ENCODE assay signal across 7 cellular contexts in the genomic region with DNA sequence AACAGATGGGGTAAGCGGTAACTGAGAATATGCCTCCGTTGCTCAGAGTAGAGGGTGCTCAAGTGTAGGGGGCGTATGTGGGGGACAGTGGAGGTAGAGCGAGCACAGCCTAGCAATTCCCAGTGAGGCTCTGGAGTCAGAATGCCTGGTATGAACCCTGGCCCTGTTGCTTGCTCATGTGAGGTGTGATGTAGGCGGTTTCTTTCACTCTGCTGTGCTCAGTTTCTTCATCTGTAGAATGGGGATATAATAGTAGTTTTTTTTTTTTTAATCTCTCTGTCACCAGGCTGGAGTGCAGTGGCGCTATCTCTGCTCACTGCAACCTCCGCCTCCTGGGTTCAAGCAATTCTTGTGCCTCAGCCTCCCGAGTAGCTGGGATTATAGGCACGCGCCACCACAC.
DNase-seq lines count a peak whose midpoint lies in the region; ATAC-seq, FAIRE-seq and TF ChIP-seq lines count a peak whose summit lies in the region.
"Not testable (repeated sequence)": the region's sequence is repeated elsewhere in the genome, so short reads cannot be mapped to it uniquely, and the experiment has no call there.

No MANE protein-coding gene starts in this region.

- BruUV-seq in K562 (replicated peaks; lab: Mats Ljungman, UMichigan) = not testable (repeated sequence)

- H4K20me1 ChIP-seq in K562 (replicated peaks; ENCODE audit: control insufficient read depth, insufficient read depth, low read length) = peaks cover 42% of the 10 kb centered on the region

- H3K79me1 ChIP-seq in mesenchymal stem cell (replicated peaks; ENCODE audit: low read length, poor library complexity, severe bottlenecking) (peaks cover 21% of the 10 kb centered on the region), trophoblast cell (ENCODE audit: low read length) (peaks cover 13% of the 10 kb centered on the region)

- not testable (repeated sequence) for H3K27ac ChIP-seq in K562 (ENCODE audit: extremely low read depth, low read depth, low read length); mesenchymal stem cell (ENCODE audit: low read length, poor library complexity, severe bottlenecking); trophoblast cell (ENCODE audit: low read depth, low read length)
- peak overlapping the region in 54 of 59 donors; percentile 8 to 86 (median 71) for H3K27ac ChIP-seq in dorsolateral prefrontal cortex
- peak overlapping the region; percentile 4 for H3K27ac ChIP-seq in stomach smooth muscle (ENCODE audit: low read length)
- peak overlapping the region; percentile 53 for H3K27ac ChIP-seq in vagina

- not testable (repeated sequence) for H3K23ac ChIP-seq in mesenchymal stem cell (ENCODE audit: low read length in 2 of 2); trophoblast cell (ENCODE audit: low read length)

- not testable (repeated sequence) for TF ChIP-seq EP300 in K562 (IDR thresholded peaks at IDR 0.05; ENCODE audit: low read length)

- not testable (repeated sequence) for H3K4ac ChIP-seq in mesenchymal stem cell (ENCODE audit: low read depth in 1 of 2, low read length in 2 of 2)
- H3K4ac ChIP-seq in trophoblast cell (ENCODE audit: low read depth, low read length) = peak overlapping the region; percentile 22

- not testable (repeated sequence) for H4K91ac ChIP-seq in mesenchymal stem cell (ENCODE audit: low read length); trophoblast cell (ENCODE audit: low read depth, low read length)

- H2BK120ac ChIP-seq in mesenchymal stem cell (ENCODE audit: low read depth, low read length); trophoblast cell (ENCODE audit: insufficient read depth, low read length, poor library complexity): not testable (repeated sequence)

- H3K36me3 ChIP-seq in K562 (ENCODE audit: control insufficient read depth, insufficient read depth, low read length); mesenchymal stem cell (ENCODE audit: control insufficient read depth in 1 of 2, insufficient read depth in 2 of 2, low read depth in 1 of 2, low read length in 2 of 2); trophoblast cell (ENCODE audit: control insufficient read depth in 1 of 2, insufficient read depth in 2 of 2, low read length in 2 of 2); stomach smooth muscle (ENCODE audit: control insufficient read depth in 2 of 2, insufficient read depth in 2 of 2, low read length in 2 of 2); vagina: not testable (repeated sequence)

- H4K12ac ChIP-seq in trophoblast cell (ENCODE audit: low read depth, low read length) = not testable (repeated sequence)

- peaks cover 13% of the 10 kb centered on the region for H3K9me1 ChIP-seq in K562 (ENCODE audit: control insufficient read depth, insufficient read depth, low read length)

- H3K27me3 Mint-ChIP-seq in activated CD4-positive, alpha-beta T cell treated with anti-CD3 and anti-CD28 coated beads, Interleukin-2, amount 10 ng/mL, durations not matched to agents 24 days and 14 days = not testable (repeated sequence)

- FAIRE-seq in K562 (lab: Jason Lieb, UNC) = not testable (repeated sequence)

- not testable (repeated sequence) for ATAC-seq in K562

- H3K79me2 ChIP-seq in K562 (ENCODE audit: control insufficient read depth, insufficient read depth, low read length) = peaks cover 99% of the 10 kb centered on the region
- not testable (repeated sequence) for H3K79me2 ChIP-seq in trophoblast cell (ENCODE audit: control insufficient read depth, insufficient read depth, low read length, poor library complexity)

- not testable (repeated sequence) for H3K9me3 ChIP-seq in K562 (replicated peaks; ENCODE audit: control insufficient read depth, insufficient read depth, low read depth, low read length); mesenchymal stem cell (ENCODE audit: control insufficient read depth, low read length); trophoblast cell (ENCODE audit: insufficient read depth, low read depth, low read length); stomach smooth muscle (ENCODE audit: control insufficient read depth in 2 of 2, low read length in 2 of 2); vagina

- CTCF ChIA-PET in K562 (lab: Yijun Ruan, JAX; ENCODE audit: low intra/inter-chr PET ratio) = not testable (repeated sequence)

- H3K4me3 Mint-ChIP-seq in activated CD4-positive, alpha-beta T cell treated with anti-CD3 and anti-CD28 coated beads, Interleukin-2, amount 10 ng/mL, durations not matched to agents 24 days and 14 days = not testable (repeated sequence)

- not testable (repeated sequence) for H3K27me3 ChIP-seq in K562 (ENCODE audit: control insufficient read depth in 2 of 2, insufficient read depth in 2 of 2, low read length in 2 of 2); dorsolateral prefrontal cortex; mesenchymal stem cell (ENCODE audit: control insufficient read depth in 1 of 2, insufficient read depth in 1 of 2, low read length in 2 of 2); trophoblast cell (ENCODE audit: insufficient read depth, low read length); stomach smooth muscle (ENCODE audit: control insufficient read depth in 1 of 2, insufficient read depth in 2 of 2, low read length in 2 of 2); vagina

- intact Hi-C loops in activated CD4-positive, alpha-beta T cell treated with anti-CD3 and anti-CD28 coated beads, Interleukin-2, amount 10 ng/mL, durations not matched to agents 24 days and 14 days (cut with micrococcal nuclease) = loop anchor here (2.0 kb wide), 1 partner anchor 78 kb away; no protein-coding TSS in a partner anchor
- intact Hi-C loops in K562 (cut with micrococcal nuclease); vagina (cut with DNase I): not testable (repeated sequence)
- intact Hi-C loops in dorsolateral prefrontal cortex (cut with DNase I) = loop anchor here (10.0 kb wide), 2 partner anchors 74 to 84 kb away; a partner anchor contains a TSS

- not testable (repeated sequence) for TF ChIP-seq RAD21 in K562 (CRISPR knock-in tag; conservative IDR thresholded peaks at IDR 0.05 in 1 of 2, IDR thresholded peaks at IDR 0.05 in 1 of 2)

- peaks cover 45% of the 10 kb centered on the region for H3K4me1 Mint-ChIP-seq in activated CD4-positive, alpha-beta T cell treated with anti-CD3 and anti-CD28 coated beads, Interleukin-2, amount 10 ng/mL, durations not matched to agents 24 days and 14 days

- H3K27ac Mint-ChIP-seq in activated CD4-positive, alpha-beta T cell treated with anti-CD3 and anti-CD28 coated beads, Interleukin-2, amount 10 ng/mL, durations not matched to agents 24 days and 14 days = peak overlapping the region; percentile 10

- 0 out of 4 replicates have a peak overlapping the region, but pooled peaks of 1 of the 2 experiments have one; percentile 6 for H3K9ac ChIP-seq in K562 (ENCODE audit: insufficient read depth in 1 of 2, low read depth in 2 of 2, low read length in 2 of 2)
- not testable (repeated sequence) for H3K9ac ChIP-seq in mesenchymal stem cell (ENCODE audit: low read length); trophoblast cell (ENCODE audit: low read length); stomach smooth muscle (ENCODE audit: low read length in 2 of 2)

- not testable (repeated sequence) for H3K9me3 Mint-ChIP-seq in activated CD4-positive, alpha-beta T cell treated with anti-CD3 and anti-CD28 coated beads, Interleukin-2, amount 10 ng/mL, durations not matched to agents 24 days and 14 days

- WGBS in K562 (ENCODE audit: insufficient coverage, low coverage, missing lambda C conversion rate) = 95% methylated on average over 10 of the region's 10 CpGs
- WGBS in mesenchymal stem cell = 99% methylated on average over 10 of the region's 10 CpGs
- no CpG with 5 or more reads among the region's 10 CpGs for WGBS in trophoblast cell (ENCODE audit: extremely low coverage, insufficient coverage, insufficient read length)

- TF ChIP-seq POLR2A in K562 (conservative IDR thresholded peaks at IDR 0.05); vagina (IDR thresholded peaks at IDR 0.05): not testable (repeated sequence)

- peak overlapping the region; percentile 29 for H4K8ac ChIP-seq in mesenchymal stem cell (ENCODE audit: low read length)
- H4K8ac ChIP-seq in trophoblast cell (ENCODE audit: low read depth, low read length) = not testable (repeated sequence)

- H3K4me1 ChIP-seq in K562 (replicated peaks in 1 of 2; ENCODE audit: control insufficient read depth in 2 of 2, insufficient read depth in 2 of 2, low read length in 2 of 2) (peaks cover 14 to 42% of the 10 kb centered on the region in 2 experiments), mesenchymal stem cell (ENCODE audit: control insufficient read depth, insufficient read depth, low read depth, low read length) (peaks cover 31% of the 10 kb centered on the region), trophoblast cell (ENCODE audit: control insufficient read depth in 1 of 2, insufficient read depth in 2 of 2, low read length in 2 of 2) (peaks cover 20 to 27% of the 10 kb centered on the region in 2 experiments), stomach smooth muscle (ENCODE audit: control insufficient read depth, insufficient read depth, low read length) (peaks cover 39% of the 10 kb centered on the region), vagina (peaks cover 57% of the 10 kb centered on the region)

- not testable (repeated sequence) for H3K4me3 ChIP-seq in K562; dorsolateral prefrontal cortex; mesenchymal stem cell (ENCODE audit: insufficient read depth in 1 of 2, low read depth in 1 of 2, low read length in 2 of 2); trophoblast cell (ENCODE audit: low read depth, low read length); stomach smooth muscle (ENCODE audit: low read length in 2 of 2); vagina

- H2BK15ac ChIP-seq in mesenchymal stem cell (ENCODE audit: low read depth, poor library complexity, severe bottlenecking) = not testable (repeated sequence)

- DNase-seq in activated CD4-positive, alpha-beta T cell treated with anti-CD3 and anti-CD28 coated beads, Interleukin-2, amount 10 ng/mL, durations not matched to agents 24 days and 14 days; K562 (ENCODE audit: extremely low read depth in 1 of 4, low spot score in 3 of 4); dorsolateral prefrontal cortex; mesenchymal stem cell; trophoblast cell; vagina (ENCODE audit: extremely low spot score in 2 of 2): not testable (repeated sequence)

- not testable (repeated sequence) for H3K36me3 Mint-ChIP-seq in activated CD4-positive, alpha-beta T cell treated with anti-CD3 and anti-CD28 coated beads, Interleukin-2, amount 10 ng/mL, durations not matched to agents 24 days and 14 days (ENCODE audit: low read depth)

- not testable (repeated sequence) for H3K4me2 ChIP-seq in K562 (ENCODE audit: insufficient read depth, low read length); mesenchymal stem cell (ENCODE audit: low read length, poor library complexity, severe bottlenecking); trophoblast cell (ENCODE audit: low read length)

- in situ Hi-C loops in K562 (cut with MboI) = not testable (repeated sequence)

- not testable (repeated sequence) for H2AK5ac ChIP-seq in mesenchymal stem cell (ENCODE audit: low read length, severe bottlenecking); trophoblast cell (ENCODE audit: low read length)

- POLR2A ChIA-PET in K562 (lab: Yijun Ruan, JAX) = interaction anchor here (0.7 to 1.1 kb wide), 2 partner anchors 27 to 69 kb away, joined by 3 read pairs; no protein-coding TSS in a partner anchor

- peak overlapping the region in 1 of 2 experiments; percentile 57 for H3K14ac ChIP-seq in mesenchymal stem cell (ENCODE audit: low read length in 2 of 2)
- H3K14ac ChIP-seq in trophoblast cell (ENCODE audit: low read length) = not testable (repeated sequence)

- H2AFZ ChIP-seq in K562 (ENCODE audit: low read depth, low read length); mesenchymal stem cell (ENCODE audit: low read depth, low read length); trophoblast cell (ENCODE audit: insufficient read depth, low read length, poor library complexity): not testable (repeated sequence)

- not testable (repeated sequence) for TF ChIP-seq CTCF in K562 (IDR thresholded peaks at IDR 0.05 in 2 of 3, conservative IDR thresholded peaks at IDR 0.05 in 1 of 3; ENCODE audit: insufficient read depth in 2 of 3, low read depth in 1 of 3, low read length in 3 of 3); dorsolateral prefrontal cortex (IDR thresholded peaks at IDR 0.05 in 54 of 56, conservative IDR thresholded peaks at IDR 0.05 in 2 of 56; ENCODE audit: low read depth in 1 of 56, partially characterized antibody in 56 of 56); vagina (IDR thresholded peaks at IDR 0.05)

- not testable (repeated sequence) for H2BK5ac ChIP-seq in mesenchymal stem cell (ENCODE audit: low read depth, low read length, poor library complexity, severe bottlenecking); trophoblast cell (ENCODE audit: low read depth, low read length, poor library complexity)

- peak overlapping the region; percentile 38 to 64 for H2BK12ac ChIP-seq in mesenchymal stem cell (ENCODE audit: low read length in 2 of 2)
- H2BK12ac ChIP-seq in trophoblast cell (ENCODE audit: low read length) = not testable (repeated sequence)

- H3K18ac ChIP-seq in mesenchymal stem cell (ENCODE audit: low read depth in 1 of 2, low read length in 2 of 2) = peak overlapping the region in 1 of 2 experiments; percentile 67
- not testable (repeated sequence) for H3K18ac ChIP-seq in trophoblast cell (ENCODE audit: low read length)
